Comparison of ENCODE assay signal across 11 cellular contexts in genomic region chr9:20997503-20998076, GRCh38. TPM values are rescaled to one million over a fixed set of nuclear protein-coding genes. Genes with fewer than 3 reads are reported as not detected.
DNase-seq lines count a peak whose midpoint lies in the region; ATAC-seq and TF ChIP-seq lines count a peak whose summit lies in the region.
"Had no signal": no experiment of that assay in that cellular context is flagged by ENCODE, and none has a peak within 500 bp of the region (broad histone marks: within the 10 kb centered on the region; RNA-seq: fewer than 3 reads in every experiment).

No MANE protein-coding gene starts in this region.

- H3K4me1 ChIP-seq in neuronal stem cell (ENCODE audit: control insufficient read depth in 2 of 2, insufficient read depth in 1 of 2, low read depth in 1 of 2, low read length in 2 of 2), result no peaks in the 10 kb centered on the region

- WGBS in neuronal stem cell (ENCODE audit: extremely low coverage in 2 of 2, insufficient read length in 2 of 2, insufficient replicate concordance in 1 of 2), 2 donors, result no CpG with 5 or more reads among the region's 2 CpGs

- H3K27ac Mint-ChIP-seq in activated naive CD8-positive, alpha-beta T cell treated with anti-CD3 and anti-CD28 coated beads, Interleukin-2, amount 50 U/mL, for 24 hours, result no peak overlapping the region

- H3K4me2 ChIP-seq in neuronal stem cell (ENCODE audit: insufficient read depth, low read length, poor library complexity, severe bottlenecking), result no peak overlapping the region

- no peak overlapping the region for H2AFZ ChIP-seq in neuronal stem cell (ENCODE audit: low read length)

- H4K91ac ChIP-seq in neuronal stem cell (ENCODE audit: low read depth, low read length, poor library complexity), result no peak overlapping the region

- H4K8ac ChIP-seq in neuronal stem cell (ENCODE audit: low read depth, low read length), result no peak overlapping the region

- no peak overlapping the region for H2BK5ac ChIP-seq in neuronal stem cell (ENCODE audit: low read length)

- peaks cover 0 to 12% of the 10 kb centered on the region in 2 donors for H3K9me3 ChIP-seq in neuronal stem cell (replicated peaks in 1 of 2; ENCODE audit: control insufficient read depth in 2 of 2, insufficient read depth in 1 of 2, low read depth in 1 of 2, low read length in 2 of 2)
- H3K9me3 ChIP-seq: tibial artery had no signal

- H3K27ac ChIP-seq in neuronal stem cell (replicated peaks; ENCODE audit: low read length), result no peak overlapping the region
- H3K27ac ChIP-seq: skin epidermis had no signal

- no peak overlapping the region for H2BK15ac ChIP-seq in neuronal stem cell (ENCODE audit: low read length)

- H3K27me3 ChIP-seq in neuronal stem cell (ENCODE audit: control insufficient read depth in 3 of 3, insufficient read depth in 3 of 3, low read depth in 1 of 3, low read length in 3 of 3), result no peaks in the 10 kb centered on the region
- H3K27me3 ChIP-seq: tibial artery had no signal

- H3K79me1 ChIP-seq in neuronal stem cell (ENCODE audit: low read depth, low read length), result no peaks in the 10 kb centered on the region

- no peak overlapping the region for H2BK120ac ChIP-seq in neuronal stem cell (ENCODE audit: low read depth, low read length)

- H3K36me3 Mint-ChIP-seq in activated naive CD8-positive, alpha-beta T cell treated with anti-CD3 and anti-CD28 coated beads, Interleukin-2, amount 50 U/mL, for 24 hours (ENCODE audit: low read depth), result peaks cover 46% of the 10 kb centered on the region

- H3K27me3 Mint-ChIP-seq in activated naive CD8-positive, alpha-beta T cell treated with anti-CD3 and anti-CD28 coated beads, Interleukin-2, amount 50 U/mL, for 24 hours, result no peaks in the 10 kb centered on the region

- ATAC-seq in GM18505 (IDR thresholded peaks at IDR 0.05; ENCODE audit: unreplicated experiment) (peak; percentile 83), GM21381 (IDR thresholded peaks at IDR 0.05; ENCODE audit: unreplicated experiment) (peak; percentile 76), HG03342 (IDR thresholded peaks at IDR 0.05; ENCODE audit: unreplicated experiment) (peak; percentile 81)
- peak; percentile 72 for ATAC-seq in activated naive CD8-positive, alpha-beta T cell treated with anti-CD3 and anti-CD28 coated beads, Interleukin-2, amount 50 U/mL, for 24 hours

- H2BK12ac ChIP-seq in neuronal stem cell (ENCODE audit: low read length), result no peak overlapping the region

- no peak overlapping the region for H2AK5ac ChIP-seq in neuronal stem cell (ENCODE audit: low read depth, low read length)

- no peak overlapping the region for H3K18ac ChIP-seq in neuronal stem cell (ENCODE audit: low read length)

- H3K23ac ChIP-seq in neuronal stem cell (ENCODE audit: low read depth, low read length, poor library complexity), result no peak overlapping the region

- H3K4me3 Mint-ChIP-seq in activated naive CD8-positive, alpha-beta T cell treated with anti-CD3 and anti-CD28 coated beads, Interleukin-2, amount 50 U/mL, for 24 hours, result no peak overlapping the region

- H3K4ac ChIP-seq in neuronal stem cell (ENCODE audit: low read length), result no peak overlapping the region

- H3K9me3 Mint-ChIP-seq in activated naive CD8-positive, alpha-beta T cell treated with anti-CD3 and anti-CD28 coated beads, Interleukin-2, amount 50 U/mL, for 24 hours, result peaks cover 21% of the 10 kb centered on the region

- peaks cover 9 to 33% of the 10 kb centered on the region in 2 donors for H3K36me3 ChIP-seq in neuronal stem cell (replicated peaks in 1 of 2; ENCODE audit: control insufficient read depth in 2 of 2, insufficient read depth in 2 of 2, low read length in 2 of 2)

- H3K14ac ChIP-seq in neuronal stem cell (ENCODE audit: low read length), result no peak overlapping the region

- no peak overlapping the region for H3K4me3 ChIP-seq in neuronal stem cell (ENCODE audit: low read length in 2 of 2)
- H3K4me3 ChIP-seq: skin epidermis, tibial artery had no signal

- H3K4me1 Mint-ChIP-seq in activated naive CD8-positive, alpha-beta T cell treated with anti-CD3 and anti-CD28 coated beads, Interleukin-2, amount 50 U/mL, for 24 hours, result peaks cover 36% of the 10 kb centered on the region

- no peak for DNase-seq in activated naive CD8-positive, alpha-beta T cell treated with anti-CD3 and anti-CD28 coated beads, Interleukin-2, amount 50 U/mL, for 24 hours
- DNase-seq in mesenteric fat pad (ENCODE audit: low spot score) (no peak), NCI-H1092 treated with DMSO at 0.1 percent for 48 hours (lab: John Stamatoyannopoulos, UW) (no peak), neuronal stem cell (ENCODE audit: low spot score) (no peak), NCI-H2107 treated with DMSO at 0.1 percent for 48 hours (lab: John Stamatoyannopoulos, UW; ENCODE audit: unreplicated experiment) (no peak)
- DNase-seq: T-helper 1 cell, tibial artery had no signal

- H3K9ac ChIP-seq in neuronal stem cell (ENCODE audit: low read depth, low read length, poor library complexity), result no peak overlapping the region

- TF ChIP-seq POLR2A in GM18505 (IDR thresholded peaks at IDR 0.05; ENCODE audit: borderline replicate concordance, extremely low read depth, insufficient read depth, insufficient read length), result no peak

RNA-seq across cellular contexts. Expression of gene HACD4, which starts 33.9 kb away (rescaled TPM):
- 2.2 TPM for total RNA-seq in mesenteric fat pad
- polyA plus RNA-seq in neuronal stem cell (2013, experiment 1 of 2), result 1.5 TPM
- polyA plus RNA-seq in neuronal stem cell (2013, experiment 2 of 2), result 1.6 TPM
